In the genomic region with DNA sequence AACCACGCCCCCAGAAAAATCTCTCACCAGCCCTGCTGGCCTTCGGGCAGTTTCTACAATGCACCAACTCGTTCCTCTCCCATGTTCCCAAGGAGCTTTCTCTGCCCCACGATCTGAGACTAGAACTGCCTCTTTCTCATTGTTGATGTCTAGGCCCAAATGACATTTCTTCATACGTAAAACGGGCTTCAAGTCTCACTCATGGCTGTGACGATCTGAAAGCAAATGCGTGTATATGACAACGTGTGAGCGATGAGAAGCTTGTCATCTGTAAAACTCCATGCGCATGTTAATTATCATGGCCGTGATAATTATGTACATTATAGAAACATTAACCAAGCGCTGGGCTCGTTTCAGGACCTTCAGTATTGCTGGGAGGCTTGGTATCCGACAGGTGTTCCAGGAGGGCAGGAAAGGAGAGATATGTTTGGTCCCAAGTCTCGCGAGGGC, we compare ENCODE assay signal across 8 cellular contexts. TPM values are rescaled to one million over a fixed set of nuclear protein-coding genes. Genes with fewer than 3 reads are reported as not detected.
A peak's percentile ranks its signal among the peaks of the same experiment; 100 is the strongest.
DNase-seq lines count a peak whose midpoint lies in the region; ATAC-seq lines count a peak whose summit lies in the region.

No MANE protein-coding gene starts in this region.

- peak overlapping the region; percentile 14 for H3K27ac ChIP-seq in substantia nigra (ENCODE audit: low read depth, low read length, poor library complexity, severe bottlenecking)

- ATAC-seq in activated CD4-positive, alpha-beta T cell treated with anti-CD3 and anti-CD28 coated beads for 36 hours = no peak
- ATAC-seq in left colon (peak; percentile 12), HG02885 (IDR thresholded peaks at IDR 0.05; ENCODE audit: poor library complexity, unreplicated experiment) (no peak)

- H3K36me3 Mint-ChIP-seq in activated CD4-positive, alpha-beta T cell treated with anti-CD3 and anti-CD28 coated beads for 36 hours (ENCODE audit: low read depth) = peaks cover 18% of the 10 kb centered on the region
- peaks cover 10% of the 10 kb centered on the region for H3K36me3 Mint-ChIP-seq in activated T-helper 1 cell treated with anti-CD3 and anti-CD28 coated beads, Interleukin-12 subunit alpha, Interleukin-12 subunit beta, Interleukin-2, Interleukin-4 antibody, amounts not matched to agents 30 ng/mL and 10 ng/mL and 1 ng/mL, durations not matched to agents 14 hours and 24 hours and 36 hours (ENCODE audit: low read depth)

- peaks cover 54% of the 10 kb centered on the region for H3K4me1 Mint-ChIP-seq in activated CD4-positive, alpha-beta T cell treated with anti-CD3 and anti-CD28 coated beads for 36 hours
- H3K4me1 Mint-ChIP-seq in activated T-helper 1 cell treated with anti-CD3 and anti-CD28 coated beads, Interleukin-12 subunit alpha, Interleukin-12 subunit beta, Interleukin-2, Interleukin-4 antibody, amounts not matched to agents 30 ng/mL and 10 ng/mL and 1 ng/mL, durations not matched to agents 14 hours and 24 hours and 36 hours (ENCODE audit: low read depth) = peaks cover 51% of the 10 kb centered on the region

- POLR2A ChIA-PET in activated CD4-positive, alpha-beta T cell treated with anti-CD3 and anti-CD28 coated beads for 36 hours (lab: Charles Lee) = interaction anchor here (0.8 to 1.5 kb wide), 6 partner anchors 67 to 121 kb away, joined by 3 to 12 read pairs (median 4); a partner anchor contains a TSS

- no peak for DNase-seq in activated CD4-positive, alpha-beta T cell treated with anti-CD3 and anti-CD28 coated beads for 36 hours
- DNase-seq in activated CD4-positive, alpha-beta T cell treated with anti-CD3 and anti-CD28 coated beads, Interleukin-2, amount 50 U/mL, for 1 hour = no peak
- DNase-seq in activated T-helper 1 cell treated with anti-CD3 and anti-CD28 coated beads, Interleukin-12 subunit alpha, Interleukin-12 subunit beta, Interleukin-2, Interleukin-4 antibody, amounts not matched to agents 30 ng/mL and 10 ng/mL and 1 ng/mL, durations not matched to agents 14 hours and 24 hours and 36 hours (ENCODE audit: low spot score) = no peak
- DNase-seq in left colon (peak in 1 of 2 donors; percentile 76), substantia nigra (lab: John Stamatoyannopoulos, UW) (peak in 1 of 49 donors; percentile 41), T1000 (lab: John Stamatoyannopoulos, UW) (no peak), HK-2 (ENCODE audit: unreplicated experiment) (no peak)

- CTCF ChIA-PET in activated CD4-positive, alpha-beta T cell treated with anti-CD3 and anti-CD28 coated beads for 36 hours (lab: Charles Lee) = interaction anchor here (0.5 to 6.2 kb wide), 54 partner anchors 7 to 811 kb away, joined by 3 to 63 read pairs (median 5); a partner anchor contains a TSS

- no peaks in the 10 kb centered on the region for H3K9me3 Mint-ChIP-seq in activated CD4-positive, alpha-beta T cell treated with anti-CD3 and anti-CD28 coated beads for 36 hours (ENCODE audit: low read depth)
- H3K9me3 Mint-ChIP-seq in activated T-helper 1 cell treated with anti-CD3 and anti-CD28 coated beads, Interleukin-12 subunit alpha, Interleukin-12 subunit beta, Interleukin-2, Interleukin-4 antibody, amounts not matched to agents 30 ng/mL and 10 ng/mL and 1 ng/mL, durations not matched to agents 14 hours and 24 hours and 36 hours = no peaks in the 10 kb centered on the region

- H3K27ac Mint-ChIP-seq in activated CD4-positive, alpha-beta T cell treated with anti-CD3 and anti-CD28 coated beads for 36 hours = peak overlapping the region; percentile 74
- H3K27ac Mint-ChIP-seq in activated T-helper 1 cell treated with anti-CD3 and anti-CD28 coated beads, Interleukin-12 subunit alpha, Interleukin-12 subunit beta, Interleukin-2, Interleukin-4 antibody, amounts not matched to agents 30 ng/mL and 10 ng/mL and 1 ng/mL, durations not matched to agents 14 hours and 24 hours and 36 hours = peak overlapping the region; percentile 78

- H3K4me3 Mint-ChIP-seq in activated CD4-positive, alpha-beta T cell treated with anti-CD3 and anti-CD28 coated beads for 36 hours = peak overlapping the region; percentile 98
- H3K4me3 Mint-ChIP-seq in activated T-helper 1 cell treated with anti-CD3 and anti-CD28 coated beads, Interleukin-12 subunit alpha, Interleukin-12 subunit beta, Interleukin-2, Interleukin-4 antibody, amounts not matched to agents 30 ng/mL and 10 ng/mL and 1 ng/mL, durations not matched to agents 14 hours and 24 hours and 36 hours = peak overlapping the region; percentile 97

- intact Hi-C loops in activated CD4-positive, alpha-beta T cell treated with anti-CD3 and anti-CD28 coated beads for 36 hours (cut with DNase I, micrococcal nuclease) = loop anchor here (1.0 to 10.0 kb wide), 14 partner anchors 68 to 830 kb away; a partner anchor contains a TSS
- intact Hi-C loops in activated T-helper 1 cell treated with anti-CD3 and anti-CD28 coated beads, Interleukin-12 subunit alpha, Interleukin-12 subunit beta, Interleukin-2, Interleukin-4 antibody, amounts not matched to agents 30 ng/mL and 10 ng/mL and 1 ng/mL, durations not matched to agents 14 hours and 24 hours and 36 hours (cut with micrococcal nuclease) = loop anchor here (1.0 to 10.0 kb wide), 11 partner anchors 23 to 817 kb away; a partner anchor contains a TSS
- intact Hi-C loops in left colon (cut with DNase I, micrococcal nuclease) = no loop called here

- no peaks in the 10 kb centered on the region for H3K27me3 Mint-ChIP-seq in activated CD4-positive, alpha-beta T cell treated with anti-CD3 and anti-CD28 coated beads for 36 hours
- no peaks in the 10 kb centered on the region for H3K27me3 Mint-ChIP-seq in activated T-helper 1 cell treated with anti-CD3 and anti-CD28 coated beads, Interleukin-12 subunit alpha, Interleukin-12 subunit beta, Interleukin-2, Interleukin-4 antibody, amounts not matched to agents 30 ng/mL and 10 ng/mL and 1 ng/mL, durations not matched to agents 14 hours and 24 hours and 36 hours (ENCODE audit: insufficient read depth)

RNA-seq across cellular contexts. Expression of a gene that starts 0.7 kb away (rescaled TPM):
- total RNA-seq in activated CD4-positive, alpha-beta T cell treated with anti-CD3 and anti-CD28 coated beads for 36 hours = 10 to 100 TPM; 38.1 to 41.4 TPM
- total RNA-seq in activated T-helper 1 cell treated with anti-CD3 and anti-CD28 coated beads, Interleukin-12 subunit alpha, Interleukin-12 subunit beta, Interleukin-2, Interleukin-4 antibody, amounts not matched to agents 30 ng/mL and 10 ng/mL and 1 ng/mL, durations not matched to agents 14 hours and 24 hours and 36 hours = 22.7 and 23.5 TPM in 2 replicates
- 10 to 100 TPM; 33.9 to 48.2 TPM for total RNA-seq in left colon

RNA-seq across cellular contexts. Expression of a gene that starts 1.3 kb away (rescaled TPM):
- total RNA-seq in activated CD4-positive, alpha-beta T cell treated with anti-CD3 and anti-CD28 coated beads for 36 hours = 10 to 100 TPM in 1 of 2 experiments, 1 to 10 TPM in 1; 7.8 to 11.9 TPM
- 4.1 and 5.1 TPM in 2 replicates for total RNA-seq in activated T-helper 1 cell treated with anti-CD3 and anti-CD28 coated beads, Interleukin-12 subunit alpha, Interleukin-12 subunit beta, Interleukin-2, Interleukin-4 antibody, amounts not matched to agents 30 ng/mL and 10 ng/mL and 1 ng/mL, durations not matched to agents 14 hours and 24 hours and 36 hours
- 10 to 100 TPM; 17.6 to 24.7 TPM for total RNA-seq in left colon

Comparison
In these comparisons a context has a peak if more than half of its experiments do, and no peak if none do; other contexts are left out.
1. intact Hi-C loops: an anchor here in activated CD4-positive, alpha-beta T cell treated with anti-CD3 and anti-CD28 coated beads for 36 hours (1.0 to 10.0 kb wide) and activated T-helper 1 cell treated with anti-CD3 and anti-CD28 coated beads, Interleukin-12 subunit alpha, Interleukin-12 subunit beta, Interleukin-2, Interleukin-4 antibody, amounts not matched to agents 30 ng/mL and 10 ng/mL and 1 ng/mL, durations not matched to agents 14 hours and 24 hours and 36 hours (1.0 to 10.0 kb wide); none called in left colon.